ENCODE assay signal across 8 cellular contexts in genomic region chr9:95875305-95876137, GRCh38.
DNase-seq lines count a peak whose midpoint lies in the region; ATAC-seq lines count a peak whose summit lies in the region.

ERCC6L2 (plus strand) TSS chr9:95875691; CDS start chr9:95876039, 348 bp downstream.

- peak; percentile 93 for ATAC-seq in HG03354 (IDR thresholded peaks at IDR 0.05; ENCODE audit: poor library complexity, severe bottlenecking, unreplicated experiment)

- H3K27ac ChIP-seq in caudate nucleus (ENCODE audit: low read depth, low read length): peak within 1 kb of the TSS; percentile 98

- DNase-seq in Ammon's horn (ENCODE audit: low spot score): peak; percentile 95
- DNase-seq in GM19238 (ENCODE audit: insufficient read length, low spot score): peak; percentile 79
- peak; percentile 87 to 97 for DNase-seq in NCI-H446 (lab: John Stamatoyannopoulos, UW)
- peak; percentile 80 to 89 (median 84) for DNase-seq in activated CD4-positive, CD25-positive, alpha-beta regulatory T cell (lab: John Stamatoyannopoulos, UW)
- DNase-seq in caudate nucleus (lab: John Stamatoyannopoulos, UW): peak; percentile 22 to 96 (median 86)
- DNase-seq in inferior parietal cortex (ENCODE audit: extremely low spot score): peak; percentile 97
- DNase-seq in stimulated activated CD4-positive, alpha-beta T cell treated with anti-CD3 and anti-CD28 coated beads, Interleukin-15, amount 100 ng/mL, for 24 hours: peak; percentile 96

Comparison
In these comparisons a context has a peak if more than half of its experiments do, and no peak if none do; other contexts are left out.
1. Peak in every context shown above with its lines: DNase-seq, ATAC-seq and H3K27ac ChIP-seq.